Comparison of ENCODE assay signal across 27 cellular contexts in genomic region chr11:77698896-77699295, GRCh38.
"Had no signal": no experiment of that assay in that cellular context is flagged by ENCODE, and none has a peak within 500 bp of the region (broad histone marks: within the 10 kb centered on the region; RNA-seq: fewer than 3 reads in every experiment).

No MANE protein-coding gene starts in this region.

- H3K9me3 Mint-ChIP-seq: effector memory CD8-positive, alpha-beta T cell; naive B cell; natural killer cell treated with Interleukin-12 subunit alpha and Interleukin-12 subunit beta and Interleukin-15 and Interleukin-18, amount 100 ng/mL, for 72 hours; neural crest cell; stimulated activated memory B cell treated with anti-CD40 and anti-IgM and Interleukin-4, amounts not matched to agents 10 μg/mL and 1 μg/mL and 100 μg/mL, for 72 hours had no signal

- H3K4me1 Mint-ChIP-seq: mesothelial cell of epicardium; naive B cell; neural crest cell; stimulated activated memory B cell treated with anti-CD40 and anti-IgM and Interleukin-4, amounts not matched to agents 10 μg/mL and 1 μg/mL and 100 μg/mL, for 72 hours had no signal

- H3K4me3 ChIP-seq: coronary artery, esophagus squamous epithelium, gastrocnemius medialis, left lung, mucosa of descending colon, spleen, thoracic aorta, tibial nerve, upper lobe of left lung had no signal

- H3K27me3 ChIP-seq: esophagus squamous epithelium, gastrocnemius medialis, left lung, neutrophil, spleen, tibial nerve, upper lobe of left lung had no signal

- H3K4me3 Mint-ChIP-seq: effector memory CD8-positive, alpha-beta T cell; mesothelial cell of epicardium; naive B cell; natural killer cell treated with Interleukin-12 subunit alpha and Interleukin-12 subunit beta and Interleukin-15 and Interleukin-18, amount 100 ng/mL, for 72 hours; neural crest cell; stimulated activated memory B cell treated with anti-CD40 and anti-IgM and Interleukin-4, amounts not matched to agents 10 μg/mL and 1 μg/mL and 100 μg/mL, for 72 hours had no signal

- H3K9ac ChIP-seq: parathyroid adenoma had no signal

- H2AFZ ChIP-seq: parathyroid adenoma had no signal

- H3K4me1 ChIP-seq: esophagus squamous epithelium, left lung, parathyroid adenoma, spleen, tibial nerve had no signal

- H3K27me3 Mint-ChIP-seq: effector memory CD8-positive, alpha-beta T cell; naive B cell; natural killer cell treated with Interleukin-12 subunit alpha and Interleukin-12 subunit beta and Interleukin-15 and Interleukin-18, amount 100 ng/mL, for 72 hours; progenitor cell of endocrine pancreas; stimulated activated memory B cell treated with anti-CD40 and anti-IgM and Interleukin-4, amounts not matched to agents 10 μg/mL and 1 μg/mL and 100 μg/mL, for 72 hours had no signal

- H3K27ac ChIP-seq: coronary artery, esophagus squamous epithelium, gastrocnemius medialis, left lung, neutrophil, parathyroid adenoma, spleen, thoracic aorta, tibial nerve, upper lobe of left lung had no signal

- DNase-seq: effector memory CD8-positive, alpha-beta T cell; erythroblast; esophagus squamous epithelium; gastrocnemius medialis; head of caudate nucleus; left cardiac atrium; left lung; mesenchymal stem cell; mucosa of descending colon; naive B cell; spleen; stimulated activated CD4-positive, alpha-beta T cell treated with anti-CD3 and anti-CD28 coated beads, Interleukin-4, amount 100 ng/mL, for 4 hours; stimulated activated naive CD8-positive, alpha-beta T cell treated with anti-CD3 and anti-CD28 coated beads, Interleukin-15, Interleukin-2, amounts not matched to agents 100 U/mL and 50 U/mL, for 24 hours; upper lobe of left lung had no signal

- H3K79me2 ChIP-seq: parathyroid adenoma had no signal

- ATAC-seq: effector memory CD8-positive, alpha-beta T cell; gastrocnemius medialis; left cardiac atrium; left lung; mucosa of descending colon; natural killer cell treated with Interleukin-12 subunit alpha and Interleukin-12 subunit beta and Interleukin-15 and Interleukin-18, amount 100 ng/mL, for 72 hours; sciatic nerve; stimulated activated memory B cell treated with anti-CD40 and anti-IgM and Interleukin-4, amounts not matched to agents 10 μg/mL and 1 μg/mL and 100 μg/mL, for 72 hours; stimulated activated naive CD8-positive, alpha-beta T cell treated with anti-CD3 and anti-CD28 coated beads, Interleukin-15, Interleukin-2, amounts not matched to agents 100 U/mL and 50 U/mL, for 24 hours had no signal

- H3K27ac Mint-ChIP-seq: effector memory CD8-positive, alpha-beta T cell; mesothelial cell of epicardium; natural killer cell treated with Interleukin-12 subunit alpha and Interleukin-12 subunit beta and Interleukin-15 and Interleukin-18, amount 100 ng/mL, for 72 hours; progenitor cell of endocrine pancreas; stimulated activated memory B cell treated with anti-CD40 and anti-IgM and Interleukin-4, amounts not matched to agents 10 μg/mL and 1 μg/mL and 100 μg/mL, for 72 hours had no signal

- H3K9me3 ChIP-seq: esophagus squamous epithelium, gastrocnemius medialis, left lung, mucosa of descending colon, neutrophil, spleen, thoracic aorta, tibial nerve, upper lobe of left lung had no signal

- FAIRE-seq: endometrium, urothelium cell line had no signal
